Comparison of ENCODE assay signal across 19 cellular contexts in the genomic region with DNA sequence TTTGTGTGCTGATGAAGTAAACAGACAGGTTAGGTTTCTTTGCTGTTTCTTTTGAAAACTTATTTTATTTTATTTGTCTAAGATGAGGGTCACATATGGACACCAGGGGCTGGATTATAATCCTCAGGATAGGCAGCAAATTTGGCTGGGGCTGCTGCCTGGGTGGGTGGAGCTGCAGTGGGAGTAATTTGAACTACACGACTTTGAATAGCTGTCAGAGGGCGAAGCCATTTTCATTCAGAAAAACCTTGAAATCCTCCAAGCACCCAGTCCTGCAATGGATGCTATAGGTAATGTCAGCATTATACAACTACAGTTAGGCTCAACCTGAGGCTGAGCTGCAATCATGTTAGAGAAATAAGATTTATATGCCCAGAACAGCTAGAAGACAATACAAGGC. TPM values are rescaled to one million over a fixed set of nuclear protein-coding genes. Genes with fewer than 3 reads are reported as not detected.
DNase-seq lines count a peak whose midpoint lies in the region; ATAC-seq and TF ChIP-seq lines count a peak whose summit lies in the region.
"Had no signal": no experiment of that assay in that cellular context is flagged by ENCODE, and none has a peak within 500 bp of the region (broad histone marks: within the 10 kb centered on the region; RNA-seq: fewer than 3 reads in every experiment).

No MANE protein-coding gene starts in this region.

- H3K27ac ChIP-seq in RWPE2 (ENCODE audit: poor library complexity, severe bottlenecking): peak overlapping the region; percentile 44
- peak overlapping the region; percentile 45 for H3K27ac ChIP-seq in epithelial cell of prostate
- peak overlapping the region; percentile 32 to 53 for H3K27ac ChIP-seq in testis
- H3K27ac ChIP-seq: neural progenitor cell, WERI-Rb-1 had no signal

- intact Hi-C loops in testis (cut with DNase I; ENCODE audit: low total_unique reads): no loop called here

- CTCF ChIA-PET in activated CD8-positive, alpha-beta T cell treated with anti-CD3 and anti-CD28 coated beads, Interleukin-2, amount 10 ng/mL, durations not matched to agents 7 days and 5 days (lab: Charles Lee): interaction anchor here (1.0 kb wide), 1 partner anchor 11 kb away, joined by 4 read pairs; no protein-coding TSS in a partner anchor

- H3K27me3 Mint-ChIP-seq in nephron progenitor cell (ENCODE audit: low read depth, poor library complexity): peaks cover 4% of the 10 kb centered on the region
- H3K27me3 Mint-ChIP-seq in activated CD8-positive, alpha-beta T cell treated with anti-CD3 and anti-CD28 coated beads, Interleukin-2, amount 10 ng/mL, durations not matched to agents 7 days and 5 days (ENCODE audit: low read depth): peaks cover 22% of the 10 kb centered on the region

- peaks cover 56% of the 10 kb centered on the region for H3K36me3 Mint-ChIP-seq in nephron progenitor cell (ENCODE audit: low read depth)
- H3K36me3 Mint-ChIP-seq in activated CD8-positive, alpha-beta T cell treated with anti-CD3 and anti-CD28 coated beads, Interleukin-2, amount 10 ng/mL, durations not matched to agents 7 days and 5 days (ENCODE audit: low read depth): peaks cover 2% of the 10 kb centered on the region

- ATAC-seq in RWPE2 (ENCODE audit: low read depth): no peak
- ATAC-seq in activated CD8-positive, alpha-beta T cell treated with anti-CD3 and anti-CD28 coated beads, Interleukin-2, amount 10 ng/mL, durations not matched to agents 7 days and 5 days: no peak
- ATAC-seq: activated CD8-positive, alpha-beta memory T cell treated with anti-CD3 and anti-CD28 coated beads, Interleukin-2, amount 10 ng/mL, durations not matched to agents 7 days and 5 days; Panc1 had no signal

- WGBS in testis, 2 donors: 33 to 58% methylated on average over 2 of the region's 2 CpGs

- H3K9me3 Mint-ChIP-seq in nephron progenitor cell: no peaks in the 10 kb centered on the region
- no peaks in the 10 kb centered on the region for H3K9me3 Mint-ChIP-seq in activated CD8-positive, alpha-beta T cell treated with anti-CD3 and anti-CD28 coated beads, Interleukin-2, amount 10 ng/mL, durations not matched to agents 7 days and 5 days (ENCODE audit: insufficient read depth)

- peak overlapping the region; percentile 4 for H3K4me3 Mint-ChIP-seq in nephron progenitor cell
- H3K4me3 Mint-ChIP-seq in activated CD8-positive, alpha-beta T cell treated with anti-CD3 and anti-CD28 coated beads, Interleukin-2, amount 10 ng/mL, durations not matched to agents 7 days and 5 days: no peak overlapping the region
- H3K4me3 Mint-ChIP-seq: activated CD8-positive, alpha-beta memory T cell treated with anti-CD3 and anti-CD28 coated beads, Interleukin-2, amount 10 ng/mL, durations not matched to agents 7 days and 5 days; neural progenitor cell had no signal

- no peak overlapping the region for H3K27ac Mint-ChIP-seq in nephron progenitor cell
- H3K27ac Mint-ChIP-seq in activated CD8-positive, alpha-beta T cell treated with anti-CD3 and anti-CD28 coated beads, Interleukin-2, amount 10 ng/mL, durations not matched to agents 7 days and 5 days: no peak overlapping the region
- H3K27ac Mint-ChIP-seq: activated CD8-positive, alpha-beta memory T cell treated with anti-CD3 and anti-CD28 coated beads, Interleukin-2, amount 10 ng/mL, durations not matched to agents 7 days and 5 days had no signal

- DNase-seq in RWPE2 (ENCODE audit: low spot score) (no peak), epithelial cell of prostate (ENCODE audit: low read depth, low spot score) (no peak), nephron progenitor cell (no peak), testis (no peak), putamen (ENCODE audit: low spot score) (no peak), NCI-H2227 (lab: John Stamatoyannopoulos, UW; ENCODE audit: unreplicated experiment) (no peak)
- no peak for DNase-seq in activated CD8-positive, alpha-beta T cell treated with anti-CD3 and anti-CD28 coated beads, Interleukin-2, amount 10 ng/mL, durations not matched to agents 7 days and 5 days
- DNase-seq: activated CD8-positive, alpha-beta memory T cell treated with anti-CD3 and anti-CD28 coated beads, Interleukin-2, amount 10 ng/mL, durations not matched to agents 7 days and 5 days; activated gamma-delta T cell treated with Interleukin-2 at 50 U/mL for 16 hours; dermis blood vessel endothelial cell; DMS153; hippocampal formation; KBM-7; NCI-H1092 treated with DMSO at 0.1 percent for 48 hours; NCI-H748 treated with DMSO at 0.1 percent for 48 hours; WERI-Rb-1 had no signal

- no peak for TF ChIP-seq POLR2A in testis (IDR thresholded peaks at IDR 0.05)

- H3K9me3 ChIP-seq in RWPE2 (ENCODE audit: severe bottlenecking): no peaks in the 10 kb centered on the region
- no peaks in the 10 kb centered on the region for H3K9me3 ChIP-seq in testis

- H3K36me3 ChIP-seq in RWPE2 (ENCODE audit: low read depth): no peaks in the 10 kb centered on the region
- H3K36me3 ChIP-seq in testis (ENCODE audit: low read depth, missing control alignments): no peaks in the 10 kb centered on the region
- H3K36me3 ChIP-seq: neural progenitor cell, WERI-Rb-1 had no signal

- no peaks in the 10 kb centered on the region for H3K27me3 ChIP-seq in RWPE2 (ENCODE audit: insufficient read depth, poor library complexity, severe bottlenecking)
- H3K27me3 ChIP-seq in testis: no peaks in the 10 kb centered on the region
- H3K27me3 ChIP-seq: neural progenitor cell had no signal

- H3K4me3 ChIP-seq in RWPE2 (ENCODE audit: severe bottlenecking): no peak overlapping the region
- H3K4me3 ChIP-seq in testis: no peak overlapping the region
- H3K4me3 ChIP-seq: neural progenitor cell, skin epidermis had no signal

- peaks cover 22% of the 10 kb centered on the region for H3K4me1 ChIP-seq in RWPE2 (ENCODE audit: insufficient read depth, poor library complexity, severe bottlenecking)
- peaks cover 46% of the 10 kb centered on the region for H3K4me1 ChIP-seq in testis

- H3K4me1 Mint-ChIP-seq in nephron progenitor cell: peaks cover 77% of the 10 kb centered on the region
- peaks cover 8% of the 10 kb centered on the region for H3K4me1 Mint-ChIP-seq in activated CD8-positive, alpha-beta T cell treated with anti-CD3 and anti-CD28 coated beads, Interleukin-2, amount 10 ng/mL, durations not matched to agents 7 days and 5 days (ENCODE audit: low read depth)

- POLR2A ChIA-PET in activated CD8-positive, alpha-beta T cell treated with anti-CD3 and anti-CD28 coated beads, Interleukin-2, amount 10 ng/mL, durations not matched to agents 7 days and 5 days (lab: Charles Lee): no interaction called here

- no peak for TF ChIP-seq CTCF in RWPE2 (IDR thresholded peaks at IDR 0.05; ENCODE audit: poor library complexity, severe bottlenecking)
- TF ChIP-seq CTCF in nephron progenitor cell (IDR thresholded peaks at IDR 0.05): no peak
- no peak for TF ChIP-seq CTCF in testis (IDR thresholded peaks at IDR 0.05)

RNA-seq across cellular contexts. Expression of a gene that starts 16.6 kb away (rescaled TPM):
- 10 to 100 TPM; 33.1 to 34.7 TPM for total RNA-seq in testis
- polyA plus RNA-seq in testis (ENCODE audit: insufficient read depth, low read depth, low replicate concordance): 6.2 TPM
- total RNA-seq in activated CD8-positive, alpha-beta T cell treated with anti-CD3 and anti-CD28 coated beads, Interleukin-2, amount 10 ng/mL, durations not matched to agents 7 days and 5 days: 1 to 10 TPM; 7.0 to 8.4 TPM
